ENCODE assay signal across 24 cellular contexts in the genomic region with DNA sequence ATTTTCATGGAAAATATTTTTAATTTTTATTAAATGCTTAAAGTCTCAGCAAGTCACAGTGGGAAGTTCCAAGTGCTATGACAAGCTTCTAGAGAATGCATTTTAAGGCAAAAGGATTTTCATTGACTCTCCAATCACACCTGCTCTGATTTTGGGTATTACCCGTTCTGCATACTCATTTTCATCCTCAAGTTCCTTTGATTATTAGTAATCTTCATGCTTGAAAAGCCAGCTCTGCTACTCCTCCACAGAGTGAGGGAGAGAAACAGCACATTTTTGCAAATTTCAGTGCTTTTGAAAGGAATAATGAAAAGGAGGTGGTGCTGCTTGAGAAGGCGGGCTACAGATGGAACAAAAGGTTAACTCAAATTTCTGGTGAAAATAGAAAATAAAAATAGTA.
DNase-seq lines count a peak whose midpoint lies in the region; ATAC-seq, FAIRE-seq and TF ChIP-seq lines count a peak whose summit lies in the region.
"Had no signal": no experiment of that assay in that cellular context is flagged by ENCODE, and none has a peak within 500 bp of the region (broad histone marks: within the 10 kb centered on the region; RNA-seq: fewer than 3 reads in every experiment).

No MANE protein-coding gene starts in this region.

- CTCF ChIA-PET in GM12878 (lab: Yijun Ruan, JAX) = no interaction called here
- CTCF ChIA-PET in MCF 10A (lab: Yijun Ruan, JAX) = no interaction called here

- H3K4me3 Mint-ChIP-seq in MCF 10A (ENCODE audit: unreplicated experiment) = no peak overlapping the region
- H3K4me3 Mint-ChIP-seq: B cell; CD14-positive monocyte; T-cell; T-helper 2 cell treated with Interferon-gamma antibody and Interleukin-4, amounts not matched to agents 5 μg/mL and 100 μg/mL, for 36 hours had no signal

- no peak overlapping the region for H3K27ac ChIP-seq in GM12878 (ENCODE audit: control insufficient read depth, insufficient read depth)

- H3K9me3 Mint-ChIP-seq in MCF 10A (ENCODE audit: unreplicated experiment) = no peaks in the 10 kb centered on the region
- H3K9me3 Mint-ChIP-seq: T-cell; T-helper 2 cell treated with Interferon-gamma antibody and Interleukin-4, amounts not matched to agents 5 μg/mL and 100 μg/mL, for 36 hours had no signal

- H3K27me3 Mint-ChIP-seq in MCF 10A (ENCODE audit: insufficient read depth, unreplicated experiment) = peaks cover 17% of the 10 kb centered on the region
- H3K27me3 Mint-ChIP-seq: B cell, T-cell had no signal

- no peaks in the 10 kb centered on the region for H3K79me2 ChIP-seq in GM12878 (ENCODE audit: control insufficient read depth, insufficient read depth, low read length)

- TF ChIP-seq POLR2A in GM18505 (IDR thresholded peaks at IDR 0.05; ENCODE audit: borderline replicate concordance, extremely low read depth, insufficient read depth, insufficient read length) = no peak
- TF ChIP-seq POLR2A in GM12878 (IDR thresholded peaks at IDR 0.05; ENCODE audit: low read depth, low read length) = no peak

- H3K9me3 ChIP-seq in GM12878 (replicated peaks; ENCODE audit: control insufficient read depth, insufficient read depth, low read length) = no peaks in the 10 kb centered on the region

- FAIRE-seq in GM12878 (lab: Jason Lieb, UNC) = no peak
- FAIRE-seq: A204.1 had no signal

- no peak for DNase-seq in GM12878 (ENCODE audit: low read depth, low spot score)
- no peak for DNase-seq in left lobe of liver (ENCODE audit: low spot score)
- no peak for DNase-seq in MCF 10A (ENCODE audit: unreplicated experiment)
- DNase-seq: DMS53; GDM1; H7; MM.1S; NCI-H1048; NCI-H1436 treated with DMSO at 0.1 percent for 48 hours; NCI-H2029; NCI-H226; NCI-H524; NCI-H774; NK-92 treated with Interleukin-12 subunit alpha and Interleukin-12 subunit beta, amount 100 ng/mL, for 24 hours; T-cell had no signal

- no peak for TF ChIP-seq EP300 in GM12878 (IDR thresholded peaks at IDR 0.05; ENCODE audit: borderline replicate concordance in 1 of 2, control insufficient read depth in 1 of 2, low read depth in 2 of 2, low read length in 2 of 2)

- no peak for TF ChIP-seq CTCF in GM12878 (IDR thresholded peaks at IDR 0.05 in 2 of 3, conservative IDR thresholded peaks at IDR 0.05 in 1 of 3; ENCODE audit: control insufficient read depth in 2 of 3, extremely low read depth in 1 of 3, insufficient read depth in 1 of 3, low read depth in 3 of 3, low read length in 3 of 3)
- TF ChIP-seq CTCF in MCF 10A (IDR thresholded peaks at IDR 0.05; ENCODE audit: unreplicated experiment) = no peak

- 0% methylated on average over 2 of the region's 2 CpGs for WGBS in GM12878 (ENCODE audit: insufficient coverage, insufficient replicate concordance, low lambda C conversion rate, missing lambda C conversion rate)

- H3K27ac Mint-ChIP-seq in MCF 10A (ENCODE audit: low read depth, unreplicated experiment) = no peak overlapping the region
- H3K27ac Mint-ChIP-seq: B cell; CD14-positive monocyte; T-cell; T-helper 2 cell treated with Interferon-gamma antibody and Interleukin-4, amounts not matched to agents 5 μg/mL and 100 μg/mL, for 36 hours had no signal

- no TSS peak for BruUV-seq in GM12878 (replicated peaks; lab: Mats Ljungman, UMichigan)
- BruUV-seq in MCF 10A (replicated peaks; lab: Mats Ljungman, UMichigan) = no TSS peak

- no peak for TF ChIP-seq RAD21 in GM12878 (IDR thresholded peaks at IDR 0.05; ENCODE audit: insufficient read depth, low read depth, low read length)

- in situ Hi-C loops in GM12878 (cut with MboI) = no loop called here

- SMC1A ChIA-PET in GM12878 (lab: Charles Lee; ENCODE audit: uncharacterized antibody, unreplicated experiment) = no interaction called here

- intact Hi-C loops in GM12878 (cut with micrococcal nuclease; ENCODE audit: unreplicated experiment) = no loop called here
- intact Hi-C loops in MCF 10A (cut with micrococcal nuclease) = no loop called here

- H4K20me1 ChIP-seq in GM12878 (ENCODE audit: control insufficient read depth, insufficient read depth) = no peaks in the 10 kb centered on the region

- peak; percentile 61 for ATAC-seq in GM18505 (IDR thresholded peaks at IDR 0.05; ENCODE audit: unreplicated experiment)
- peak; percentile 72 for ATAC-seq in GM18870 (IDR thresholded peaks at IDR 0.05; ENCODE audit: unreplicated experiment)
- peak; percentile 81 for ATAC-seq in HG02852 (IDR thresholded peaks at IDR 0.05; ENCODE audit: unreplicated experiment)
- peak; percentile 79 for ATAC-seq in GM12878
- ATAC-seq in GM21447 (IDR thresholded peaks at IDR 0.05; ENCODE audit: unreplicated experiment) = no peak
- no peak for ATAC-seq in left lobe of liver
- ATAC-seq: Panc1, T-cell had no signal

- H3K36me3 Mint-ChIP-seq in MCF 10A (ENCODE audit: insufficient read depth, unreplicated experiment) = no peaks in the 10 kb centered on the region
- H3K36me3 Mint-ChIP-seq: CD14-positive monocyte, T-cell had no signal

- RAD21 ChIA-PET in GM12878 (lab: Charles Lee; ENCODE audit: unreplicated experiment) = no interaction called here

- no peak overlapping the region for H2AFZ ChIP-seq in GM12878 (ENCODE audit: control insufficient read depth, low read depth, low read length)

- H3K4me1 Mint-ChIP-seq in MCF 10A (ENCODE audit: insufficient read depth, unreplicated experiment) = no peaks in the 10 kb centered on the region
- H3K4me1 Mint-ChIP-seq: B cell, CD14-positive monocyte, T-cell had no signal

- H3K4me1 ChIP-seq in GM12878 (ENCODE audit: control insufficient read depth, insufficient read depth, low read length) = no peaks in the 10 kb centered on the region

- no peak overlapping the region for H3K4me2 ChIP-seq in GM12878 (ENCODE audit: control insufficient read depth, insufficient read depth)

- no peak overlapping the region for H3K4me3 ChIP-seq in GM12878

- no peak overlapping the region for H3K9ac ChIP-seq in GM12878 (ENCODE audit: control insufficient read depth, insufficient read depth, low read length)

- POLR2A ChIA-PET in GM12878 (lab: Charles Lee) (no interaction called here), MCF 10A (lab: Yijun Ruan, JAX) (no interaction called here)

- H3K36me3 ChIP-seq in GM12878 (ENCODE audit: control insufficient read depth in 2 of 2, insufficient read depth in 2 of 2, low read length in 1 of 2) = no peaks in the 10 kb centered on the region

- H3K27me3 ChIP-seq in GM12878 (replicated peaks in 1 of 2; ENCODE audit: control insufficient read depth in 2 of 2, insufficient read depth in 2 of 2, low read length in 1 of 2) = no peaks in the 10 kb centered on the region

TF ChIP-seq in GM12878, 131 proteins besides CTCF, POLR2A, EP300 and RAD21 (continues in another document):
- TF ChIP-seq EED (IDR thresholded peaks at IDR 0.05; ENCODE audit: low read depth) = no peak
- peak; percentile 69 for TF ChIP-seq JUNB (IDR thresholded peaks at IDR 0.05)
- TF ChIP-seq CBX5 (IDR thresholded peaks at IDR 0.05; ENCODE audit: low read depth) = no peak
- TF ChIP-seq YBX1 (IDR thresholded peaks at IDR 0.05) = no peak
- no peak for TF ChIP-seq PML (IDR thresholded peaks at IDR 0.05; ENCODE audit: low read length)
- TF ChIP-seq IRF4 (IDR thresholded peaks at IDR 0.05; ENCODE audit: low read depth, low read length) = no peak
- TF ChIP-seq NFIC (IDR thresholded peaks at IDR 0.05; ENCODE audit: low read depth, low read length) = peak; percentile 55; the same call in 1 of the 2 replicates
- no peak for TF ChIP-seq MXI1 (IDR thresholded peaks at IDR 0.05; ENCODE audit: low read depth, low read length)
- TF ChIP-seq, protein P1, sequence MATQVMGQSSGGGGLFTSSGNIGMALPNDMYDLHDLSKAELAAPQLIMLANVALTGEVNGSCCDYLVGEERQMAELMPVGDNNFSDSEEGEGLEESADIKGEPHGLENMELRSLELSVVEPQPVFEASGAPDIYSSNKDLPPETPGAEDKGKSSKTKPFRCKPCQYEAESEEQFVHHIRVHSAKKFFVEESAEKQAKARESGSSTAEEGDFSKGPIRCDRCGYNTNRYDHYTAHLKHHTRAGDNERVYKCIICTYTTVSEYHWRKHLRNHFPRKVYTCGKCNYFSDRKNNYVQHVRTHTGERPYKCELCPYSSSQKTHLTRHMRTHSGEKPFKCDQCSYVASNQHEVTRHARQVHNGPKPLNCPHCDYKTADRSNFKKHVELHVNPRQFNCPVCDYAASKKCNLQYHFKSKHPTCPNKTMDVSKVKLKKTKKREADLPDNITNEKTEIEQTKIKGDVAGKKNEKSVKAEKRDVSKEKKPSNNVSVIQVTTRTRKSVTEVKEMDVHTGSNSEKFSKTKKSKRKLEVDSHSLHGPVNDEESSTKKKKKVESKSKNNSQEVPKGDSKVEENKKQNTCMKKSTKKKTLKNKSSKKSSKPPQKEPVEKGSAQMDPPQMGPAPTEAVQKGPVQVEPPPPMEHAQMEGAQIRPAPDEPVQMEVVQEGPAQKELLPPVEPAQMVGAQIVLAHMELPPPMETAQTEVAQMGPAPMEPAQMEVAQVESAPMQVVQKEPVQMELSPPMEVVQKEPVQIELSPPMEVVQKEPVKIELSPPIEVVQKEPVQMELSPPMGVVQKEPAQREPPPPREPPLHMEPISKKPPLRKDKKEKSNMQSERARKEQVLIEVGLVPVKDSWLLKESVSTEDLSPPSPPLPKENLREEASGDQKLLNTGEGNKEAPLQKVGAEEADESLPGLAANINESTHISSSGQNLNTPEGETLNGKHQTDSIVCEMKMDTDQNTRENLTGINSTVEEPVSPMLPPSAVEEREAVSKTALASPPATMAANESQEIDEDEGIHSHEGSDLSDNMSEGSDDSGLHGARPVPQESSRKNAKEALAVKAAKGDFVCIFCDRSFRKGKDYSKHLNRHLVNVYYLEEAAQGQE (IDR thresholded peaks at IDR 0.05; ENCODE audit: low read depth, low read length) = no peak
- no peak for TF ChIP-seq CBFB (IDR thresholded peaks at IDR 0.05; ENCODE audit: low read depth)
- no peak for TF ChIP-seq NR2F1 (conservative IDR thresholded peaks at IDR 0.05)
- TF ChIP-seq, protein P2, sequence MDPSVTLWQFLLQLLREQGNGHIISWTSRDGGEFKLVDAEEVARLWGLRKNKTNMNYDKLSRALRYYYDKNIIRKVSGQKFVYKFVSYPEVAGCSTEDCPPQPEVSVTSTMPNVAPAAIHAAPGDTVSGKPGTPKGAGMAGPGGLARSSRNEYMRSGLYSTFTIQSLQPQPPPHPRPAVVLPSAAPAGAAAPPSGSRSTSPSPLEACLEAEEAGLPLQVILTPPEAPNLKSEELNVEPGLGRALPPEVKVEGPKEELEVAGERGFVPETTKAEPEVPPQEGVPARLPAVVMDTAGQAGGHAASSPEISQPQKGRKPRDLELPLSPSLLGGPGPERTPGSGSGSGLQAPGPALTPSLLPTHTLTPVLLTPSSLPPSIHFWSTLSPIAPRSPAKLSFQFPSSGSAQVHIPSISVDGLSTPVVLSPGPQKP (IDR thresholded peaks at IDR 0.05; ENCODE audit: low read depth, low read length) = no peak

Comparison
In these comparisons a context has a peak if more than half of its experiments do, and no peak if none do; other contexts are left out.
1. ATAC-seq: peak in GM18505 (single experiment), GM18870 (single experiment), HG02852 (single experiment) and GM12878 (single experiment); none in GM21447 (single experiment) and left lobe of liver (single experiment).